ENCODE assay signal across 16 cellular contexts in genomic region chr11:45933846-45934579, GRCh38. TPM values are rescaled to one million over a fixed set of nuclear protein-coding genes. Genes with fewer than 3 reads are reported as not detected.
DNase-seq lines count a peak whose midpoint lies in the region; ATAC-seq and TF ChIP-seq lines count a peak whose summit lies in the region.
"Had no signal": no experiment of that assay in that cellular context is flagged by ENCODE, and none has a peak within 500 bp of the region (broad histone marks: within the 10 kb centered on the region; RNA-seq: fewer than 3 reads in every experiment).

No MANE protein-coding gene starts in this region.

- no peak for ATAC-seq in foreskin keratinocyte
- ATAC-seq: gastrocnemius medialis, left colon had no signal

- no peak for TF ChIP-seq CTCF in foreskin keratinocyte (conservative IDR thresholded peaks at IDR 0.05)

- peaks cover 56 to 80% (median 60%) of the 10 kb centered on the region in 3 donors for H3K4me1 Mint-ChIP-seq in IgD-negative memory B cell
- peaks cover 71% of the 10 kb centered on the region for H3K4me1 Mint-ChIP-seq in dendritic cell treated with granulocyte-macrophage colony-stimulating factor and Interleukin-4, amounts not matched to agents 40 ng/mL and 50 ng/mL, for 4 days (ENCODE audit: low read depth)

- no peaks in the 10 kb centered on the region for H3K27me3 ChIP-seq in foreskin keratinocyte
- H3K27me3 ChIP-seq: colonic mucosa, gastrocnemius medialis, sigmoid colon had no signal

- peaks cover 37% of the 10 kb centered on the region for H3K4me1 ChIP-seq in foreskin keratinocyte
- H3K4me1 ChIP-seq: colonic mucosa had no signal

- intact Hi-C loops in dendritic cell treated with granulocyte-macrophage colony-stimulating factor and Interleukin-4, amounts not matched to agents 40 ng/mL and 50 ng/mL, for 4 days (cut with micrococcal nuclease): loop anchor here (10.0 kb wide), 1 partner anchor 49 kb away; the partner anchor contains the start of gene MAPK8IP1
- intact Hi-C loops in posterior vena cava (cut with DNase I): loop anchor here in 1 of 2 donors (10.0 kb wide), 1 partner anchor 59 kb away; no protein-coding TSS in a partner anchor

- H3K27ac ChIP-seq in foreskin keratinocyte: no peak overlapping the region
- H3K27ac ChIP-seq: colonic mucosa, gastrocnemius medialis, sigmoid colon, thoracic aorta had no signal

- peak overlapping the region; percentile 36 to 96 (median 90) for H3K27ac Mint-ChIP-seq in IgD-negative memory B cell
- H3K27ac Mint-ChIP-seq in dendritic cell treated with granulocyte-macrophage colony-stimulating factor and Interleukin-4, amounts not matched to agents 40 ng/mL and 50 ng/mL, for 4 days: no peak overlapping the region

- peak; percentile 72 for DNase-seq in posterior vena cava (ENCODE audit: low spot score)
- no peak for DNase-seq in foreskin keratinocyte
- DNase-seq in NCI-H1930 (lab: John Stamatoyannopoulos, UW): no peak
- no peak for DNase-seq in activated T-cell treated with anti-CD3 and anti-CD28 coated beads, Interleukin-2, amount 50 U/mL, for 1 hour
- DNase-seq: activated naive CD4-positive, alpha-beta T cell; colonic mucosa; gastrocnemius medialis; left colon; NCI-H1105 treated with DMSO at 0.1 percent for 48 hours; sigmoid colon; stimulated activated CD4-positive, alpha-beta T cell treated with anti-CD3 and anti-CD28 coated beads, Interleukin-2, amount 100 ng/mL, for 48 hours had no signal

- peak overlapping the region; percentile 85 to 92 (median 88) for H3K4me3 Mint-ChIP-seq in IgD-negative memory B cell
- H3K4me3 Mint-ChIP-seq in dendritic cell treated with granulocyte-macrophage colony-stimulating factor and Interleukin-4, amounts not matched to agents 40 ng/mL and 50 ng/mL, for 4 days: peak overlapping the region; percentile 52

- no peaks in the 10 kb centered on the region for H3K9me3 Mint-ChIP-seq in IgD-negative memory B cell
- H3K9me3 Mint-ChIP-seq in dendritic cell treated with granulocyte-macrophage colony-stimulating factor and Interleukin-4, amounts not matched to agents 40 ng/mL and 50 ng/mL, for 4 days: no peaks in the 10 kb centered on the region

- H3K27me3 Mint-ChIP-seq in IgD-negative memory B cell: peaks cover 3% of the 10 kb centered on the region
- peaks cover 19% of the 10 kb centered on the region for H3K27me3 Mint-ChIP-seq in dendritic cell treated with granulocyte-macrophage colony-stimulating factor and Interleukin-4, amounts not matched to agents 40 ng/mL and 50 ng/mL, for 4 days

- H3K36me3 Mint-ChIP-seq in IgD-negative memory B cell: peaks cover 8% of the 10 kb centered on the region
- H3K36me3 Mint-ChIP-seq in dendritic cell treated with granulocyte-macrophage colony-stimulating factor and Interleukin-4, amounts not matched to agents 40 ng/mL and 50 ng/mL, for 4 days (ENCODE audit: low read depth): peaks cover 68% of the 10 kb centered on the region

RNA-seq across cellular contexts. Expression of gene LARGE2, which starts 11.6 kb away (rescaled TPM):
- polyA plus RNA-seq in IgD-negative memory B cell (61.7 TPM), foreskin keratinocyte (57.7 and 65.8 TPM in 2 replicates)
- total RNA-seq in posterior vena cava (not detected), foreskin keratinocyte (42.6 and 48.1 TPM in 2 replicates)
- total RNA-seq: endothelial cell of umbilical vein, gastrocnemius medialis, sigmoid colon had no signal
- polyA plus RNA-seq: aorta had no signal

RNA-seq across cellular contexts. Expression of gene PEX16, which starts 16.3 kb away (rescaled TPM):
- polyA plus RNA-seq in IgD-negative memory B cell: 73.5 TPM
- 10 to 100 TPM; 13.3 to 18.8 TPM for total RNA-seq in posterior vena cava
- 20.4 and 20.7 TPM in 2 replicates for total RNA-seq in foreskin keratinocyte
- 25.7 and 27.0 TPM in 2 replicates for polyA plus RNA-seq in foreskin keratinocyte

RNA-seq across cellular contexts. Expression of gene FREY1, which starts 26.9 kb away (rescaled TPM):
- polyA plus RNA-seq in IgD-negative memory B cell (not detected), foreskin keratinocyte (0.11 TPM in 2 replicates)
- total RNA-seq in posterior vena cava (under 1 TPM in 1 of 2 donors, not detected in 1; 0.57 TPM), foreskin keratinocyte (0.14 and 0.31 TPM in 2 replicates)
- total RNA-seq: gastrocnemius medialis had no signal
- polyA plus RNA-seq: aorta had no signal

RNA-seq across cellular contexts. Expression of gene MAPK8IP1, which starts 48.6 kb away (rescaled TPM):
- 0.26 TPM for polyA plus RNA-seq in IgD-negative memory B cell
- 10 to 100 TPM in 1 of 2 donors, 1 to 10 TPM in 1; 8.5 to 10.9 TPM for total RNA-seq in posterior vena cava
- 0.78 and 1.0 TPM in 2 replicates for total RNA-seq in foreskin keratinocyte
- 0.54 and 1.0 TPM in 2 replicates for polyA plus RNA-seq in foreskin keratinocyte

Comparison
In these comparisons a context has a peak if more than half of its experiments do, and no peak if none do; other contexts are left out.
1. RNA of gene LARGE2, which starts 11.6 kb away (total RNA-seq): 42.6 to 48.1 TPM in foreskin keratinocyte; not detected in posterior vena cava; every median in the first group is over 10 times any median in the second.